In genomic region chr10:54064215-54064614, GRCh38 we compare ENCODE assay signal across 17 cellular contexts.
"Had no signal": no experiment of that assay in that cellular context is flagged by ENCODE, and none has a peak within 500 bp of the region (broad histone marks: within the 10 kb centered on the region; RNA-seq: fewer than 3 reads in every experiment).

No MANE protein-coding gene starts in this region.

- ATAC-seq: foreskin keratinocyte; gastroesophageal sphincter; heart left ventricle; left cardiac atrium; left lung; mucosa of descending colon; stimulated activated naive B cell treated with anti-CD40 and anti-IgM and Interleukin-4, amounts not matched to agents 10 μg/mL and 1 μg/mL and 100 μg/mL, for 72 hours; stimulated activated naive CD8-positive, alpha-beta T cell treated with anti-CD3 and anti-CD28 coated beads, Interleukin-15, amount 100 ng/mL, for 72 hours had no signal

- DNase-seq: dermis blood vessel endothelial cell; effector memory CD4-positive, alpha-beta T cell; foreskin keratinocyte; heart left ventricle; left cardiac atrium; mesenchymal stem cell; mucosa of descending colon; naive B cell; nucleus accumbens; sigmoid colon; stimulated activated CD4-positive, alpha-beta T cell treated with anti-CD3 and anti-CD28 coated beads, Interleukin-2, amount 100 ng/mL, for 24 hours; stimulated activated CD4-positive, alpha-beta T cell treated with anti-CD3 and anti-CD28 coated beads, Interleukin-4, amount 100 ng/mL, for 24 hours; stimulated activated naive B cell treated with anti-CD40 and anti-IgM and Interleukin-4, amounts not matched to agents 10 μg/mL and 1 μg/mL and 100 μg/mL, for 72 hours; stimulated activated naive CD8-positive, alpha-beta T cell treated with anti-CD3 and anti-CD28 coated beads, Interleukin-15, amount 100 ng/mL, for 72 hours; transverse colon had no signal
